Comparison of ENCODE assay signal across 26 cellular contexts in the genomic region with DNA sequence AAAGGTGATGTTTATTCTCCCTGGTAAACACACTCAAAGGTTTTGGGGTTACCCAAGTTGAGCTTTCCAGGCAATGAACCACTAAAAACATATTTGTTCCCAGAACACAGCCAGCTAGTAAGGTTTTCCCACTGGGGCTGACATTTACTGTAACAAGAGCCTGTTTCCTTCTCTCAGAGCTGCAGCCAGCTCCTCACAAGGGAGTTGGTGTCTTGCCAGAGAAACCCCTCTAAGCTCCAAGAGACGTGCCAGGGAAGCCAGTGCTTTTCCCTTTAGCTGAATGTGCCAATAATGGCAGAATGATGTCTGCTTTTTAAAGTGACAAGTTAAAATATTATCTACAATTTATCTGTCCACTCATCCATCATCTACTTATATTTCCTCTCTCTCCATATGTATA.
"Had no signal": no experiment of that assay in that cellular context is flagged by ENCODE, and none has a peak within 500 bp of the region (broad histone marks: within the 10 kb centered on the region; RNA-seq: fewer than 3 reads in every experiment).

No MANE protein-coding gene starts in this region.

- H3K27ac ChIP-seq: adrenal gland, body of pancreas, coronary artery, dorsolateral prefrontal cortex had no signal

- H3K27me3 ChIP-seq: adrenal gland had no signal

- H3K36me3 ChIP-seq: adrenal gland had no signal

- ATAC-seq: activated CD4-positive, alpha-beta T cell treated with anti-CD3 and anti-CD28 coated beads for 36 hours; activated CD8-positive, alpha-beta memory T cell treated with anti-CD3 and anti-CD28 coated beads, Interleukin-2, amount 10 ng/mL, durations not matched to agents 7 days and 5 days; activated CD8-positive, alpha-beta T cell treated with anti-CD3 and anti-CD28 coated beads, Interleukin-2, amount 10 ng/mL, durations not matched to agents 7 days and 5 days; activated naive CD8-positive, alpha-beta T cell treated with anti-CD3 and anti-CD28 coated beads, Interleukin-2, amount 50 U/mL, for 24 hours; body of pancreas; esophagus mucosa; T-helper 17 cell had no signal

- H3K4me3 ChIP-seq: adrenal gland, body of pancreas, coronary artery, dorsolateral prefrontal cortex had no signal

- DNase-seq: activated CD4-positive, alpha-beta memory T cell treated with anti-CD3 and anti-CD28 coated beads for 36 hours; activated CD4-positive, alpha-beta T cell treated with anti-CD3 and anti-CD28 coated beads for 36 hours; activated CD4-positive, alpha-beta T cell treated with anti-CD3 and anti-CD28 coated beads, Interleukin-2, amount 10 ng/mL, durations not matched to agents 24 days and 14 days; activated CD4-positive, CD25-positive, alpha-beta regulatory T cell; activated CD4-positive, CD25-positive, alpha-beta regulatory T cell treated with anti-CD3 and anti-CD28 coated beads, Interleukin-2, amount 50 U/mL, for 72 hours; activated CD8-positive, alpha-beta memory T cell treated with anti-CD3 and anti-CD28 coated beads, Interleukin-2, amount 10 ng/mL, durations not matched to agents 7 days and 5 days; activated CD8-positive, alpha-beta memory T cell treated with anti-CD3 and anti-CD28 coated beads, Interleukin-2, amount 50 U/mL, for 4 hours; activated CD8-positive, alpha-beta T cell treated with anti-CD3 and anti-CD28 coated beads, Interleukin-2, amount 10 ng/mL, durations not matched to agents 7 days and 5 days; activated effector memory CD4-positive, alpha-beta T cell treated with anti-CD3 and anti-CD28 coated beads, Interleukin-2, amount 50 U/mL, for 16 hours; activated naive CD4-positive, alpha-beta T cell treated with anti-CD3 and anti-CD28 coated beads for 36 hours; activated naive CD8-positive, alpha-beta T cell treated with anti-CD3 and anti-CD28 coated beads for 36 hours; activated naive CD8-positive, alpha-beta T cell treated with anti-CD3 and anti-CD28 coated beads, Interleukin-2, amount 50 U/mL, for 24 hours; activated T-cell treated with anti-CD3 and anti-CD28 coated beads, Interleukin-2, amount 50 U/mL, for 1 hour; activated T-cell treated with anti-CD3 and anti-CD28 coated beads, Interleukin-2, amount 50 U/mL, for 48 hours; adrenal gland; aorta; body of pancreas; effector memory CD4-positive, alpha-beta T cell; endodermal cell; foreskin fibroblast; T-helper 1 cell; T-helper 17 cell; T1000 had no signal

- H3K9me3 ChIP-seq: adrenal gland, body of pancreas had no signal

- H3K4me1 ChIP-seq: adrenal gland, body of pancreas had no signal
